ENCODE assay signal across 22 cellular contexts in the genomic region with DNA sequence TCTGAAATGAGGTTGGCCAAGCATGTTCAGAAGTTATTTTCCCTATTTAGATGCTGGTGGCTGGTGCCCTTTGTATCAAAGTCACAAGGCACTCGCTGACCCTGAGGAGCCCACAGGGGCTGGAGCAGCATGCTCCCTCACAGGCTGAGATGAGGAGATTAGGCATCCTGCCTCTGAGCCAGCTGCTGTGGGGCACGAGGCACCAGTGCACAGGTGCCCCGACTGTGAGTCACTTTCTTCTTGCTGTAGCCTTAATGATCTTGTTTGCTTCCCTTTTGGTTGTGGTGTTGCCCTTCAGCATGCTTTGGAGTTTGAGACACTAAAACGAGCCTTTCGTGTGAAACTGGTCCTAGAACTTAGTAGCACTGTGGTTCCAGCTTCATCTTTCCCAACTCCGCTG. TPM values are rescaled to one million over a fixed set of nuclear protein-coding genes. Genes with fewer than 3 reads are reported as not detected.
DNase-seq lines count a peak whose midpoint lies in the region; ATAC-seq and TF ChIP-seq lines count a peak whose summit lies in the region.
"Had no signal": no experiment of that assay in that cellular context is flagged by ENCODE, and none has a peak within 500 bp of the region (broad histone marks: within the 10 kb centered on the region; RNA-seq: fewer than 3 reads in every experiment).

No MANE protein-coding gene starts in this region.

- H3K9me3 Mint-ChIP-seq in CD4-positive, alpha-beta T cell = no peaks in the 10 kb centered on the region
- H3K9me3 Mint-ChIP-seq in activated T-helper 17 cell treated with anti-CD3 and anti-CD28 coated beads, Interleukin-2, amount 50 U/mL, for 72 hours = no peaks in the 10 kb centered on the region
- H3K9me3 Mint-ChIP-seq in neural crest cell = no peaks in the 10 kb centered on the region
- H3K9me3 Mint-ChIP-seq: activated CD4-positive, alpha-beta memory T cell treated with anti-CD3 and anti-CD28 coated beads for 36 hours; mesothelial cell of epicardium had no signal

- DNase-seq in NCI-H82 (lab: John Stamatoyannopoulos, UW) (peak; percentile 56), NCI-H82 treated with DMSO at 0.1 percent for 48 hours (lab: John Stamatoyannopoulos, UW; ENCODE audit: unreplicated experiment) (no peak), neural crest cell (ENCODE audit: low read depth, low spot score) (no peak), MG63 (no peak), HEK293T (ENCODE audit: extremely low spot score) (no peak), middle frontal gyrus (ENCODE audit: extremely low spot score, low spot score) (no peak)
- DNase-seq in CD4-positive, alpha-beta T cell = no peak
- DNase-seq: 8988T; activated CD4-positive, alpha-beta memory T cell treated with anti-CD3 and anti-CD28 coated beads for 36 hours; brain microvascular endothelial cell; Calu3; colonic mucosa; MV-4-11; NCI-H1694 treated with DMSO at 0.1 percent for 48 hours; NCI-H774; PC-3; stimulated activated CD4-positive, alpha-beta T cell treated with anti-CD3 and anti-CD28 coated beads, Interleukin-12 subunit alpha, Interleukin-12 subunit beta, amount 100 ng/mL, for 4 hours; substantia nigra had no signal

- H3K36me3 Mint-ChIP-seq in CD4-positive, alpha-beta T cell (ENCODE audit: low read depth) = peaks cover 46% of the 10 kb centered on the region
- peaks cover 64% of the 10 kb centered on the region for H3K36me3 Mint-ChIP-seq in activated T-helper 17 cell treated with anti-CD3 and anti-CD28 coated beads, Interleukin-2, amount 50 U/mL, for 72 hours (ENCODE audit: low read depth)
- H3K36me3 Mint-ChIP-seq in neural crest cell (ENCODE audit: low read depth) = no peaks in the 10 kb centered on the region

- H3K36me3 ChIP-seq in MG63 = peaks cover 6% of the 10 kb centered on the region
- H3K36me3 ChIP-seq: colonic mucosa had no signal

- H3K4me1 Mint-ChIP-seq in CD4-positive, alpha-beta T cell (ENCODE audit: low read depth) = peaks cover 64% of the 10 kb centered on the region
- H3K4me1 Mint-ChIP-seq in activated T-helper 17 cell treated with anti-CD3 and anti-CD28 coated beads, Interleukin-2, amount 50 U/mL, for 72 hours = peaks cover 23% of the 10 kb centered on the region
- H3K4me1 Mint-ChIP-seq in neural crest cell = peaks cover 35% of the 10 kb centered on the region

- POLR2A ChIA-PET in CD4-positive, alpha-beta T cell (lab: Charles Lee) = interaction anchor here (1.2 kb wide), 1 partner anchor 106 kb away, joined by 3 read pairs; a partner anchor contains a TSS
- POLR2A ChIA-PET in HEK293T (lab: Yijun Ruan, JAX) = no interaction called here

- CTCF ChIA-PET in CD4-positive, alpha-beta T cell (lab: Charles Lee) = interaction anchor here (1.4 kb wide), 1 partner anchor 11 kb away, joined by 8 read pairs; no protein-coding TSS in a partner anchor
- CTCF ChIA-PET in HEK293T (lab: Yijun Ruan, JAX) = no interaction called here

- no peaks in the 10 kb centered on the region for H3K27me3 ChIP-seq in CD4-positive, alpha-beta T cell (ENCODE audit: control insufficient read depth, insufficient read depth, low read length)
- no peaks in the 10 kb centered on the region for H3K27me3 ChIP-seq in MG63
- H3K27me3 ChIP-seq: brain microvascular endothelial cell, colonic mucosa, SJSA1 had no signal

- intact Hi-C loops in CD4-positive, alpha-beta T cell (cut with DNase I, micrococcal nuclease) = loop anchor here (5.0 to 10.0 kb wide), 2 partner anchors 754 to 872 kb away; a partner anchor contains a TSS

- ATAC-seq in CD4-positive, alpha-beta T cell (ENCODE audit: poor library complexity) = no peak
- no peak for ATAC-seq in activated T-helper 17 cell treated with anti-CD3 and anti-CD28 coated beads, Interleukin-2, amount 50 U/mL, for 72 hours (replicated peaks)
- ATAC-seq: PC-3 had no signal

- no peaks in the 10 kb centered on the region for H3K27me3 Mint-ChIP-seq in CD4-positive, alpha-beta T cell
- no peaks in the 10 kb centered on the region for H3K27me3 Mint-ChIP-seq in activated T-helper 17 cell treated with anti-CD3 and anti-CD28 coated beads, Interleukin-2, amount 50 U/mL, for 72 hours
- no peaks in the 10 kb centered on the region for H3K27me3 Mint-ChIP-seq in neural crest cell (ENCODE audit: low read depth)
- H3K27me3 Mint-ChIP-seq: activated CD4-positive, alpha-beta memory T cell treated with anti-CD3 and anti-CD28 coated beads for 36 hours had no signal

- H3K27ac ChIP-seq in CD4-positive, alpha-beta T cell (ENCODE audit: low read depth, low read length) = no peak overlapping the region
- H3K27ac ChIP-seq: brain microvascular endothelial cell, colonic mucosa, HL-60, SJSA1 had no signal

- H3K9me3 ChIP-seq in CD4-positive, alpha-beta T cell (ENCODE audit: control insufficient read depth, low read length) = no peaks in the 10 kb centered on the region
- H3K9me3 ChIP-seq in MG63 = no peaks in the 10 kb centered on the region
- H3K9me3 ChIP-seq: colonic mucosa, SJSA1 had no signal

- peak overlapping the region; percentile 42 for H3K4me3 Mint-ChIP-seq in CD4-positive, alpha-beta T cell
- H3K4me3 Mint-ChIP-seq in activated T-helper 17 cell treated with anti-CD3 and anti-CD28 coated beads, Interleukin-2, amount 50 U/mL, for 72 hours = no peak overlapping the region
- peak overlapping the region; percentile 61 for H3K4me3 Mint-ChIP-seq in neural crest cell
- H3K4me3 Mint-ChIP-seq: activated CD4-positive, alpha-beta memory T cell treated with anti-CD3 and anti-CD28 coated beads for 36 hours; mesothelial cell of epicardium had no signal

- H3K4me3 ChIP-seq in MG63 = no peak overlapping the region
- H3K4me3 ChIP-seq: colonic mucosa, SJSA1 had no signal

- TF ChIP-seq CTCF in CD4-positive, alpha-beta T cell (IDR thresholded peaks at IDR 0.05) = no peak
- TF ChIP-seq CTCF in neural crest cell (conservative IDR thresholded peaks at IDR 0.05) = no peak

- H3K27ac Mint-ChIP-seq in CD4-positive, alpha-beta T cell = no peak overlapping the region
- H3K27ac Mint-ChIP-seq in activated T-helper 17 cell treated with anti-CD3 and anti-CD28 coated beads, Interleukin-2, amount 50 U/mL, for 72 hours = peak overlapping the region; percentile 15
- no peak overlapping the region for H3K27ac Mint-ChIP-seq in neural crest cell (ENCODE audit: unreplicated experiment)
- H3K27ac Mint-ChIP-seq: activated CD4-positive, alpha-beta memory T cell treated with anti-CD3 and anti-CD28 coated beads for 36 hours; mesothelial cell of epicardium had no signal

TF ChIP-seq in HEK293T, 16 proteins besides CTCF, POLR2A, EP300 and RAD21:
- TF ChIP-seq FOXK2 (IDR thresholded peaks at IDR 0.05) (no peak), ELF4 (IDR thresholded peaks at IDR 0.05) (no peak), LEF1 (IDR thresholded peaks at IDR 0.05; ENCODE audit: borderline replicate concordance) (no peak)
TF ChIP-seq in HEK293T: peak in this region for 0.

RNA-seq across cellular contexts. Expression of a gene that starts 4.3 kb away (rescaled TPM):
- total RNA-seq in CD4-positive, alpha-beta T cell = 10 to 100 TPM; 12.3 to 12.8 TPM
- total RNA-seq in activated T-helper 17 cell treated with anti-CD3 and anti-CD28 coated beads, Interleukin-2, amount 50 U/mL, for 72 hours = 10 to 100 TPM; 17.0 to 24.7 TPM
- total RNA-seq in neural crest cell = 26.3 and 27.9 TPM in 2 replicates
- 28.6 and 36.9 TPM in 2 replicates for total RNA-seq in MG63 (2014; rRNA removed; shearing (Covaris generic); ENCODE audit: low replicate concordance)

RNA-seq across cellular contexts. Expression of a gene that starts 35.6 kb away (rescaled TPM):
- total RNA-seq in CD4-positive, alpha-beta T cell = not detected
- total RNA-seq in activated T-helper 17 cell treated with anti-CD3 and anti-CD28 coated beads, Interleukin-2, amount 50 U/mL, for 72 hours = under 1 TPM in 1 of 2 donors, not detected in 1; 0.35 TPM
- 655 and 665 TPM in 2 replicates for total RNA-seq in neural crest cell
- 8.6 and 27.6 TPM in 2 replicates for total RNA-seq in MG63 (2014; rRNA removed; shearing (Covaris generic); ENCODE audit: low replicate concordance)

Comparison
In these comparisons a context has a peak if more than half of its experiments do, and no peak if none do; other contexts are left out.
1. RNA of a gene that starts 35.6 kb away (total RNA-seq): 655 to 665 TPM in neural crest cell; 8.6 to 27.6 TPM in MG63, 0.35 TPM in activated T-helper 17 cell treated with anti-CD3 and anti-CD28 coated beads, Interleukin-2, amount 50 U/mL, for 72 hours and not detected in CD4-positive, alpha-beta T cell; every median in the first group is over 10 times any median in the second.